23 cellular contexts compared by ENCODE assay signal in the genomic region with DNA sequence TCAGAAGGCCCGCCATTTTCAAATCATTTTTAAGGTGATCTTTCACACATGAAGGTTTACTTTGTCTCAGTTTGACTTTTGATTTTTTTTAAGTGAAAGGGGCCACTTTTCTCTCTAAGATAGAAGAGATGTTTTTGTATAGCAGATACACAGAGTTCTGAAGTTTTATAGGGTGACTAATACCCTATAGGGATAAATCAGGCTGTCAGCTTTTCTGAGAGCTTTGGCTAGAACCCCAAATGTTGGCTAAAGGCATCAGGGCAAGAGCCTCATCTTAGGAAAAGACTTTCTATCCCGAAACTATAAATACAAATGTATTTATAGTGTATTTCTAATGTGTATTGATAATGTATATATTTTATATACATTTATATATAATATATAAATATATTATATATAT.
A peak's percentile ranks its signal among the peaks of the same experiment; 100 is the strongest.
DNase-seq lines count a peak whose midpoint lies in the region; FAIRE-seq and TF ChIP-seq lines count a peak whose summit lies in the region.
"Had no signal": no experiment of that assay in that cellular context is flagged by ENCODE, and none has a peak within 500 bp of the region (broad histone marks: within the 10 kb centered on the region; RNA-seq: fewer than 3 reads in every experiment).

No MANE protein-coding gene starts in this region.

- in situ Hi-C loops in mammary epithelial cell (cut with MboI; ENCODE audit: low sequenced_read_pairs in 2 of 2), result no loop called here

- no peak overlapping the region for H3K4me3 Mint-ChIP-seq in T-helper 2 cell treated with Interferon-gamma antibody and Interleukin-4, amounts not matched to agents 5 μg/mL and 100 μg/mL, for 36 hours
- H3K4me3 Mint-ChIP-seq: activated CD8-positive, alpha-beta T cell treated with anti-CD3 and anti-CD28 coated beads, Interleukin-2, amount 10 ng/mL, durations not matched to agents 7 days and 5 days; CD8-positive, alpha-beta memory T cell; H9; neural progenitor cell; T-cell had no signal

- no peak for FAIRE-seq in small intestine (lab: Jason Lieb, UNC)
- FAIRE-seq: TTC549 had no signal

- H2AFZ ChIP-seq in Loucy (ENCODE audit: low read length) (no peak overlapping the region), mammary epithelial cell (ENCODE audit: low read depth, low read length) (no peak overlapping the region)
- H2AFZ ChIP-seq: neural progenitor cell had no signal

- WGBS in mammary epithelial cell (ENCODE audit: low coverage, missing lambda C conversion rate), result 33% methylated on average over 2 of the region's 2 CpGs
- WGBS in small intestine, 3 donors, result 80 to 86% (median 84%) methylated on average over 2 of the region's 2 CpGs

- H3K36me3 ChIP-seq in Loucy (ENCODE audit: insufficient read depth, low read length) (no peaks in the 10 kb centered on the region), mammary epithelial cell (ENCODE audit: insufficient read depth, low read length) (no peaks in the 10 kb centered on the region), small intestine (ENCODE audit: control insufficient read depth in 2 of 2, insufficient read depth in 2 of 2, low read length in 2 of 2) (no peaks in the 10 kb centered on the region)
- H3K36me3 ChIP-seq: colonic mucosa, esophagus squamous epithelium, lower lobe of right lung, neural progenitor cell had no signal

- H4K20me1 ChIP-seq in Loucy (ENCODE audit: insufficient read depth, low read length, poor library complexity, severe bottlenecking), result no peaks in the 10 kb centered on the region
- H4K20me1 ChIP-seq in mammary epithelial cell (ENCODE audit: insufficient read depth, low read length), result no peaks in the 10 kb centered on the region

- peaks cover 26% of the 10 kb centered on the region; the same call in 1 of the 2 replicates for H3K9me3 ChIP-seq in Loucy (ENCODE audit: insufficient read depth, low read depth, low read length)
- H3K9me3 ChIP-seq in mammary epithelial cell (replicated peaks; ENCODE audit: insufficient read depth, low read length), result peaks cover 2% of the 10 kb centered on the region
- H3K9me3 ChIP-seq in small intestine (ENCODE audit: control insufficient read depth, low read depth), result no peaks in the 10 kb centered on the region
- H3K9me3 ChIP-seq: colonic mucosa, lower lobe of right lung had no signal

- peak overlapping the region; percentile 63 for H3K4me2 ChIP-seq in Loucy (ENCODE audit: low read depth, low read length, poor library complexity, severe bottlenecking)
- H3K4me2 ChIP-seq in mammary epithelial cell (ENCODE audit: insufficient read depth, low read depth, low read length), result no peak overlapping the region
- H3K4me2 ChIP-seq: neural progenitor cell had no signal

- intact Hi-C loops in mammary epithelial cell (cut with micrococcal nuclease), result no loop called here

- peaks cover 38% of the 10 kb centered on the region for H3K4me1 ChIP-seq in Loucy (ENCODE audit: insufficient read depth, low read length, poor library complexity, severe bottlenecking)
- peaks cover 3% of the 10 kb centered on the region for H3K4me1 ChIP-seq in mammary epithelial cell (ENCODE audit: insufficient read depth, low read length)
- H3K4me1 ChIP-seq in small intestine (ENCODE audit: control insufficient read depth in 2 of 2, insufficient read depth in 1 of 2, low read depth in 1 of 2, low read length in 1 of 2), result no peaks in the 10 kb centered on the region
- H3K4me1 ChIP-seq: colonic mucosa, esophagus squamous epithelium, lower lobe of right lung, neural progenitor cell had no signal

- H3K4me1 Mint-ChIP-seq in T-helper 2 cell treated with Interferon-gamma antibody and Interleukin-4, amounts not matched to agents 5 μg/mL and 100 μg/mL, for 36 hours (ENCODE audit: low read depth), result peaks cover 6% of the 10 kb centered on the region
- H3K4me1 Mint-ChIP-seq: CD8-positive, alpha-beta memory T cell; H9; neural progenitor cell; T-cell had no signal

- DNase-seq in EL (peak; percentile 72), mammary epithelial cell (peak; percentile 17), renal cortical epithelial cell (ENCODE audit: low read depth) (peak; percentile 37), ecto neural progenitor cell (ENCODE audit: low spot score) (no peak), small intestine (no peak)
- DNase-seq in stimulated activated CD4-positive, alpha-beta T cell treated with anti-CD3 and anti-CD28 coated beads, Interleukin-2, amount 100 ng/mL, for 48 hours, result no peak
- DNase-seq in T-helper 2 cell treated with Interferon-gamma antibody and Interleukin-4, amounts not matched to agents 5 μg/mL and 100 μg/mL, for 36 hours (ENCODE audit: low spot score), result no peak
- DNase-seq: activated CD8-positive, alpha-beta T cell treated with anti-CD3 and anti-CD28 coated beads, Interleukin-2, amount 10 ng/mL, durations not matched to agents 7 days and 5 days; activated T-cell treated with anti-CD3 and anti-CD28 coated beads, Interleukin-2, amount 50 U/mL, for 1 hour; CD8-positive, alpha-beta memory T cell; colonic mucosa; esophagus squamous epithelium; H9; lower lobe of right lung; NCI-H2081 treated with DMSO at 0.1 percent for 48 hours; NCI-H446; posterior cingulate gyrus; SHP77; T-cell; trophoblast cell had no signal

- no peaks in the 10 kb centered on the region for H3K27me3 Mint-ChIP-seq in T-helper 2 cell treated with Interferon-gamma antibody and Interleukin-4, amounts not matched to agents 5 μg/mL and 100 μg/mL, for 36 hours (ENCODE audit: low read depth)
- H3K27me3 Mint-ChIP-seq: CD8-positive, alpha-beta memory T cell; T-cell had no signal

- H3K9me3 Mint-ChIP-seq in T-helper 2 cell treated with Interferon-gamma antibody and Interleukin-4, amounts not matched to agents 5 μg/mL and 100 μg/mL, for 36 hours, result peaks cover 11% of the 10 kb centered on the region
- H3K9me3 Mint-ChIP-seq: CD8-positive, alpha-beta memory T cell had no signal

- H3K4me3 ChIP-seq in Loucy (ENCODE audit: low read length, poor library complexity, severe bottlenecking) (no peak overlapping the region), mammary epithelial cell (replicated peaks in 1 of 3; ENCODE audit: insufficient read depth in 1 of 3, low read depth in 2 of 3, low read length in 3 of 3) (no peak overlapping the region), small intestine (ENCODE audit: low read depth in 1 of 2, low read length in 2 of 2) (no peak overlapping the region)
- H3K4me3 ChIP-seq: colonic mucosa, esophagus squamous epithelium, lower lobe of right lung, neural progenitor cell had no signal

- H3K9ac ChIP-seq in Loucy (ENCODE audit: low read depth, low read length, poor library complexity, severe bottlenecking) (no peak overlapping the region), mammary epithelial cell (ENCODE audit: insufficient read depth, low read length) (no peak overlapping the region)
- H3K9ac ChIP-seq: neural progenitor cell had no signal

- no peaks in the 10 kb centered on the region for H3K9me2 ChIP-seq in Loucy (replicated peaks; ENCODE audit: low read depth, low read length)

- H3K27ac ChIP-seq in mammary epithelial cell (ENCODE audit: insufficient read depth, low read depth, low read length) (no peak overlapping the region), small intestine (ENCODE audit: low read depth in 1 of 2, low read length in 1 of 2) (no peak overlapping the region)
- H3K27ac ChIP-seq: colonic mucosa, esophagus squamous epithelium, lower lobe of right lung, neural progenitor cell had no signal

- no TSS peak for BruUV-seq in mammary epithelial cell (replicated peaks; lab: Mats Ljungman, UMichigan)

- dilution Hi-C loops in mammary epithelial cell (cut with HindIII; ENCODE audit: low sequenced_read_pairs), result no loop called here

- peaks cover 12% of the 10 kb centered on the region for H3F3A ChIP-seq in Loucy (ENCODE audit: low read depth)

- CTCF ChIA-PET in mammary epithelial cell (lab: Charles Lee; ENCODE audit: low non-redundant PET), result no interaction called here

- H3K27ac Mint-ChIP-seq in T-helper 2 cell treated with Interferon-gamma antibody and Interleukin-4, amounts not matched to agents 5 μg/mL and 100 μg/mL, for 36 hours, result no peak overlapping the region
- H3K27ac Mint-ChIP-seq: activated CD8-positive, alpha-beta T cell treated with anti-CD3 and anti-CD28 coated beads, Interleukin-2, amount 10 ng/mL, durations not matched to agents 7 days and 5 days; CD8-positive, alpha-beta memory T cell; H9; neural progenitor cell; T-cell had no signal

- H3K27me3 ChIP-seq in Loucy (ENCODE audit: insufficient read depth, low read length, poor library complexity, severe bottlenecking), result no peaks in the 10 kb centered on the region
- no peaks in the 10 kb centered on the region for H3K27me3 ChIP-seq in mammary epithelial cell (ENCODE audit: insufficient read depth, low read length)
- H3K27me3 ChIP-seq in small intestine (ENCODE audit: control insufficient read depth in 2 of 2, insufficient read depth in 2 of 2, low read length in 2 of 2), result no peaks in the 10 kb centered on the region
- H3K27me3 ChIP-seq: colonic mucosa, esophagus squamous epithelium, neural progenitor cell had no signal

- no peaks in the 10 kb centered on the region for H3K36me3 Mint-ChIP-seq in T-helper 2 cell treated with Interferon-gamma antibody and Interleukin-4, amounts not matched to agents 5 μg/mL and 100 μg/mL, for 36 hours (ENCODE audit: low read depth)
- H3K36me3 Mint-ChIP-seq: CD8-positive, alpha-beta memory T cell; neural progenitor cell; T-cell had no signal

- TF ChIP-seq CTCF in Loucy (conservative IDR thresholded peaks at IDR 0.05; ENCODE audit: low read length) (no peak), mammary epithelial cell (conservative IDR thresholded peaks at IDR 0.05 in 1 of 2, IDR thresholded peaks at IDR 0.05 in 1 of 2; ENCODE audit: extremely low read depth in 1 of 2, insufficient read depth in 1 of 2, low read depth in 1 of 2, low read length in 2 of 2) (no peak)

- H3K79me2 ChIP-seq in Loucy (ENCODE audit: insufficient read depth, low read length) (no peaks in the 10 kb centered on the region), mammary epithelial cell (ENCODE audit: insufficient read depth, low read length) (no peaks in the 10 kb centered on the region)

Comparison
In these comparisons a context has a peak if more than half of its experiments do, and no peak if none do; other contexts are left out.
1. DNase-seq: peak in EL (single experiment), mammary epithelial cell (single experiment) and renal cortical epithelial cell (single experiment); none in ecto neural progenitor cell (single experiment), small intestine (single experiment), stimulated activated CD4-positive, alpha-beta T cell treated with anti-CD3 and anti-CD28 coated beads, Interleukin-2, amount 100 ng/mL, for 48 hours (0 of 2) and T-helper 2 cell treated with Interferon-gamma antibody and Interleukin-4, amounts not matched to agents 5 μg/mL and 100 μg/mL, for 36 hours (single experiment).